Comparison of ENCODE assay signal across 28 cellular contexts in the genomic region with DNA sequence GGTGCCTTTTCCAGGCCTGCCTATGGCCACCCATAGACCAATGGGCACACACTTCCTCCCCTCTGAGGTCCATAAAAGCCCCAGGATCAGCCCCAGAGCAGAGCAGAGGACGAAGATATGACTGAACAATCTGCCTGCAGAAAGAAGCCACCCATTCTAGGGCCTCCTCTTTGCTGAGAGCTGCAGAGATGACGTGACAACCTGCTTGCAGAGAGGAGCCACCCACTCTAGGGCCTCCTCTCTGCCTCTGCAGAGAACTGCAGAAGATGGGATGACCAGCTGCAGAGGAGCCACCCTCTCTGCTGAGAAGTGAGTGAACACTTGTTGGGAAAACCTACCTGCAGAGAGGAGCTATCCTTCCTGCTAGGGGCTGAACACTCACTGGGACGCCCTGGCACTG.
"Had no signal": no experiment of that assay in that cellular context is flagged by ENCODE, and none has a peak within 500 bp of the region (broad histone marks: within the 10 kb centered on the region; RNA-seq: fewer than 3 reads in every experiment).

No MANE protein-coding gene starts in this region.

- H3K27me3 ChIP-seq: adrenal gland, body of pancreas, colonic mucosa, esophagus squamous epithelium had no signal

- H3K4me1 ChIP-seq: adrenal gland, body of pancreas, colonic mucosa, esophagus squamous epithelium had no signal

- H3K36me3 ChIP-seq: adrenal gland, colonic mucosa had no signal

- H3K4me3 ChIP-seq: adrenal gland, body of pancreas, colonic mucosa, esophagus squamous epithelium had no signal

- ATAC-seq: activated CD4-positive, CD25-positive, alpha-beta regulatory T cell treated with anti-CD3 and anti-CD28 coated beads, Interleukin-2, amount 50 U/mL, for 24 hours; activated CD8-positive, alpha-beta memory T cell treated with anti-CD3 and anti-CD28 coated beads, Interleukin-2, amount 10 ng/mL, durations not matched to agents 7 days and 5 days; activated CD8-positive, alpha-beta T cell treated with anti-CD3 and anti-CD28 coated beads, Interleukin-2, amount 10 ng/mL, durations not matched to agents 7 days and 5 days; activated naive CD8-positive, alpha-beta T cell treated with anti-CD3 and anti-CD28 coated beads, Interleukin-2, amount 50 U/mL, for 24 hours; body of pancreas had no signal

- H3K27ac ChIP-seq: adrenal gland, body of pancreas, colonic mucosa, epithelial cell of prostate, esophagus squamous epithelium, WERI-Rb-1 had no signal

- H3K9me3 ChIP-seq: adrenal gland, body of pancreas, colonic mucosa had no signal

- FAIRE-seq: endometrium, endothelial cell of umbilical vein, frontal cortex had no signal

- DNase-seq: activated B cell treated with CpG ODN at 0.5 μM for 24 hours; activated CD4-positive, alpha-beta memory T cell treated with anti-CD3 and anti-CD28 coated beads for 36 hours; activated CD4-positive, alpha-beta T cell treated with anti-CD3 and anti-CD28 coated beads for 48 hours; activated CD8-positive, alpha-beta memory T cell treated with anti-CD3 and anti-CD28 coated beads, Interleukin-2, amount 10 ng/mL, durations not matched to agents 7 days and 5 days; activated CD8-positive, alpha-beta memory T cell treated with anti-CD3 and anti-CD28 coated beads, Interleukin-2, amount 50 U/mL, for 4 hours; activated CD8-positive, alpha-beta T cell treated with anti-CD3 and anti-CD28 coated beads, Interleukin-2, amount 10 ng/mL, durations not matched to agents 7 days and 5 days; activated effector memory CD4-positive, alpha-beta T cell treated with anti-CD3 and anti-CD28 coated beads, Interleukin-2, amount 50 U/mL, for 16 hours; activated naive CD4-positive, alpha-beta T cell treated with anti-CD3 and anti-CD28 coated beads for 36 hours; activated naive CD8-positive, alpha-beta T cell treated with anti-CD3 and anti-CD28 coated beads for 36 hours; activated naive CD8-positive, alpha-beta T cell treated with anti-CD3 and anti-CD28 coated beads, Interleukin-2, amount 50 U/mL, for 24 hours; activated T-cell treated with anti-CD3 and anti-CD28 coated beads, Interleukin-2, amount 50 U/mL, for 1 hour; activated T-cell treated with anti-CD3 and anti-CD28 coated beads, Interleukin-2, amount 50 U/mL, for 48 hours; adrenal gland; amygdala; aorta; body of pancreas; central memory CD4-positive, alpha-beta T cell; cerebellar nuclear complex; colonic mucosa; effector CD8-positive, alpha-beta T cell; esophagus squamous epithelium; T-helper 9 cell; WERI-Rb-1 had no signal
